Comparison of ENCODE assay signal across 1 cellular context in the genomic region with DNA sequence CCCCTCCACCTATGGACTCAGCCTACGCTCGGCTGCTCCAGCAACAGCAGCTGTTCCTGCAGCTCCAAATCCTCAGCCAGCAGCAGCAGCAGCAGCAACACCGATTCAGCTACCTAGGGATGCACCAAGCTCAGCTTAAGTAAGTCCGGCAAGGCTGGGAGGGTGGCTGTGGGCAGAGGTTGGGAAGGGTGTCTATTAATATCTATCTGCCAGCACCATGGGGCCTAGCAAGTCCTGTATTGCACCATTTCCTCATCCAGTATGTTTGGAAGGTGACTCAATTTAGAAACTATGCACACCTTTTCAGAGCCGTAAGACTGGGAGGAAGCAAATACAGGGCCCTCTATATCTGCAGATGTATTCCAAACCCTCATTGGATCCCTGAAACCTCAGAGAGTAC.
TF ChIP-seq lines count a peak whose summit lies in the region.

No MANE protein-coding gene starts in this region.

TF ChIP-seq in IMR-90, 13 proteins besides CTCF, POLR2A, EP300 and RAD21 (continued from another document):
- no peak for TF ChIP-seq MAFK (IDR thresholded peaks at IDR 0.05; ENCODE audit: low read depth, low read length)
- no peak for TF ChIP-seq RCOR1 (IDR thresholded peaks at IDR 0.05; ENCODE audit: insufficient replicate concordance, low read length)
